21 cellular contexts compared by ENCODE assay signal in genomic region chr6:135532559-135532958, GRCh38.
"Had no signal": no experiment of that assay in that cellular context is flagged by ENCODE, and none has a peak within 500 bp of the region (broad histone marks: within the 10 kb centered on the region; RNA-seq: fewer than 3 reads in every experiment).

No MANE protein-coding gene starts in this region.

- DNase-seq: cortex of kidney; effector memory CD8-positive, alpha-beta T cell; erythroblast; esophagus squamous epithelium; foreskin melanocyte; hypothalamus; islet precursor cell; kidney glomerular epithelial cell; left colon; left ventricle myocardium inferior; lower lobe of right lung; natural killer cell; stimulated activated CD4-positive, alpha-beta T cell treated with anti-CD3 and anti-CD28 coated beads, Interleukin-12 subunit alpha, Interleukin-12 subunit beta, amount 100 ng/mL, for 4 hours; stimulated activated CD4-positive, alpha-beta T cell treated with anti-CD3 and anti-CD28 coated beads, Interleukin-1b, Interleukin-23, amount 100 ng/mL, for 48 hours; stimulated activated CD4-positive, alpha-beta T cell treated with anti-CD3 and anti-CD28 coated beads, Interleukin-4, amount 100 ng/mL, for 24 hours; stimulated activated naive CD4-positive, alpha-beta T cell treated with Interleukin-2 at 50 U/mL for 16 hours; stomach; tibial artery had no signal

- H3K27ac ChIP-seq: esophagus squamous epithelium, left ventricle myocardium inferior, lower lobe of right lung, parathyroid adenoma, stomach, tibial artery, vagina had no signal

- H3K9me3 ChIP-seq: esophagus squamous epithelium, left ventricle myocardium inferior, lower lobe of right lung, stomach, tibial artery, vagina had no signal

- H3K4me2 ChIP-seq: smooth muscle cell had no signal

- H2AFZ ChIP-seq: parathyroid adenoma had no signal

- H3K27me3 ChIP-seq: esophagus squamous epithelium, stomach, tibial artery, vagina had no signal

- H3K4me3 ChIP-seq: esophagus squamous epithelium, left ventricle myocardium inferior, lower lobe of right lung, smooth muscle cell, stomach, tibial artery, vagina had no signal

- H3K9ac ChIP-seq: parathyroid adenoma had no signal

- H3K4me1 ChIP-seq: left ventricle myocardium inferior, vagina had no signal

- H3K79me2 ChIP-seq: parathyroid adenoma had no signal

- H3K36me3 ChIP-seq: esophagus squamous epithelium, left ventricle myocardium inferior, lower lobe of right lung, stomach, tibial artery, vagina had no signal
